In genomic region chr3:43910750-43911149, GRCh38 we compare ENCODE assay signal across 20 cellular contexts.
"Had no signal": no experiment of that assay in that cellular context is flagged by ENCODE, and none has a peak within 500 bp of the region (broad histone marks: within the 10 kb centered on the region; RNA-seq: fewer than 3 reads in every experiment).

No MANE protein-coding gene starts in this region.

- H3K4me1 Mint-ChIP-seq: activated CD4-positive, alpha-beta memory T cell treated with anti-CD3 and anti-CD28 coated beads, Interleukin-2, amount 10 ng/mL, durations not matched to agents 7 days and 5 days; natural killer cell; stimulated activated effector memory CD8-positive, alpha-beta T cell treated with anti-CD3 and anti-CD28 coated beads, Interleukin-12 subunit alpha, Interleukin-12 subunit beta, amount 100 ng/mL, for 72 hours had no signal

- H3K27ac Mint-ChIP-seq: activated CD4-positive, alpha-beta memory T cell treated with anti-CD3 and anti-CD28 coated beads, Interleukin-2, amount 10 ng/mL, durations not matched to agents 7 days and 5 days; activated naive CD8-positive, alpha-beta T cell treated with anti-CD3 and anti-CD28 coated beads, Interleukin-2, amount 50 U/mL, for 24 hours; activated T-cell treated with anti-CD3 and anti-CD28 coated beads, Interleukin-2, amount 50 U/mL, for 72 hours; natural killer cell; stimulated activated effector memory CD8-positive, alpha-beta T cell treated with anti-CD3 and anti-CD28 coated beads, Interleukin-12 subunit alpha, Interleukin-12 subunit beta, amount 100 ng/mL, for 72 hours; stimulated activated naive CD8-positive, alpha-beta T cell treated with anti-CD3 and anti-CD28 coated beads, Interleukin-15, amount 100 ng/mL, for 72 hours had no signal

- H3K36me3 Mint-ChIP-seq: natural killer cell; stimulated activated effector memory CD8-positive, alpha-beta T cell treated with anti-CD3 and anti-CD28 coated beads, Interleukin-12 subunit alpha, Interleukin-12 subunit beta, amount 100 ng/mL, for 72 hours had no signal

- H3K4me3 Mint-ChIP-seq: activated CD4-positive, alpha-beta memory T cell treated with anti-CD3 and anti-CD28 coated beads, Interleukin-2, amount 10 ng/mL, durations not matched to agents 7 days and 5 days; activated naive CD8-positive, alpha-beta T cell treated with anti-CD3 and anti-CD28 coated beads, Interleukin-2, amount 50 U/mL, for 24 hours; activated T-cell treated with anti-CD3 and anti-CD28 coated beads, Interleukin-2, amount 50 U/mL, for 72 hours; natural killer cell; stimulated activated effector memory CD8-positive, alpha-beta T cell treated with anti-CD3 and anti-CD28 coated beads, Interleukin-12 subunit alpha, Interleukin-12 subunit beta, amount 100 ng/mL, for 72 hours; stimulated activated naive CD8-positive, alpha-beta T cell treated with anti-CD3 and anti-CD28 coated beads, Interleukin-15, amount 100 ng/mL, for 72 hours had no signal

- DNase-seq: activated CD4-positive, alpha-beta memory T cell treated with anti-CD3 and anti-CD28 coated beads, Interleukin-2, amount 10 ng/mL, durations not matched to agents 7 days and 5 days; activated CD4-positive, alpha-beta T cell treated with anti-CD3 and anti-CD28 coated beads for 4 hours; activated CD4-positive, CD25-positive, alpha-beta regulatory T cell; activated effector memory CD4-positive, alpha-beta T cell treated with Interleukin-2 at 50 U/mL for 16 hours; activated naive CD4-positive, alpha-beta T cell treated with anti-CD3 and anti-CD28 coated beads, Interleukin-2, amount 50 U/mL, for 16 hours; activated naive CD8-positive, alpha-beta T cell treated with anti-CD3 and anti-CD28 coated beads, Interleukin-2, amount 50 U/mL, for 24 hours; activated T-cell treated with anti-CD3 and anti-CD28 coated beads, Interleukin-2, amount 50 U/mL, for 72 hours; cerebellar nuclear complex; head of caudate nucleus; left ventricle myocardium superior; mammary epithelial cell; midbrain; natural killer cell; small intestine; stimulated activated CD4-positive, alpha-beta T cell treated with anti-CD3 and anti-CD28 coated beads, Interleukin-2, amount 100 ng/mL, for 24 hours; stimulated activated naive CD8-positive, alpha-beta T cell treated with anti-CD3 and anti-CD28 coated beads, Interleukin-15, amount 100 ng/mL, for 72 hours; uterus had no signal

- H3K9me3 Mint-ChIP-seq: activated CD4-positive, alpha-beta memory T cell treated with anti-CD3 and anti-CD28 coated beads, Interleukin-2, amount 10 ng/mL, durations not matched to agents 7 days and 5 days; activated naive CD8-positive, alpha-beta T cell treated with anti-CD3 and anti-CD28 coated beads, Interleukin-2, amount 50 U/mL, for 24 hours; activated T-cell treated with anti-CD3 and anti-CD28 coated beads, Interleukin-2, amount 50 U/mL, for 72 hours; natural killer cell; stimulated activated effector memory CD8-positive, alpha-beta T cell treated with anti-CD3 and anti-CD28 coated beads, Interleukin-12 subunit alpha, Interleukin-12 subunit beta, amount 100 ng/mL, for 72 hours; stimulated activated naive CD8-positive, alpha-beta T cell treated with anti-CD3 and anti-CD28 coated beads, Interleukin-15, amount 100 ng/mL, for 72 hours had no signal

- ATAC-seq: activated naive CD8-positive, alpha-beta T cell treated with anti-CD3 and anti-CD28 coated beads, Interleukin-2, amount 50 U/mL, for 24 hours; activated T-cell treated with anti-CD3 and anti-CD28 coated beads, Interleukin-2, amount 50 U/mL, for 72 hours; gastroesophageal sphincter; left ventricle myocardium superior; natural killer cell; sciatic nerve; stimulated activated effector memory CD8-positive, alpha-beta T cell treated with anti-CD3 and anti-CD28 coated beads, Interleukin-12 subunit alpha, Interleukin-12 subunit beta, amount 100 ng/mL, for 72 hours; stimulated activated naive CD8-positive, alpha-beta T cell treated with anti-CD3 and anti-CD28 coated beads, Interleukin-15, amount 100 ng/mL, for 72 hours had no signal
